In the genomic region with DNA sequence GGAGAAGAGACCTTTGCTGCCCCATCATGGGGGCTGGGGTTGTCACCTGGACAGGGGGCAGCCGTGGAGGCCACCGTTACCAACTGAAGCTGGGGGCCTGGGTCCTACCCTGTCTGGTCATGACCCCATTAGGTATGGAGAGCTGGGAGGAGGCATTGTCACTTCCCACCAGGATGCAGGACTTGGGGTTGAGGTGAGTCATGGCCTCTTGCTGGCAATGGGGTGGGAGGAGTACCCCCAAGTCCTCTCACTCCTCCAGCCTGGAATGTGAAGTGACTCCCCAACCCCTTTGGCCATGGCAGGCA, we compare ENCODE assay signal across 10 cellular contexts. TPM values are rescaled to one million over a fixed set of nuclear protein-coding genes. Genes with fewer than 3 reads are reported as not detected.
DNase-seq lines count a peak whose midpoint lies in the region; ATAC-seq and TF ChIP-seq lines count a peak whose summit lies in the region.
"Had no signal": no experiment of that assay in that cellular context is flagged by ENCODE, and none has a peak within 500 bp of the region (broad histone marks: within the 10 kb centered on the region; RNA-seq: fewer than 3 reads in every experiment).

No MANE protein-coding gene starts in this region.

- 0 out of 2 replicates have a peak, but pooled peaks cover 1% of the 10 kb centered on the region for H4K20me1 ChIP-seq in PC-3 (ENCODE audit: low read length)
- peaks cover 38% of the 10 kb centered on the region for H4K20me1 ChIP-seq in hepatocyte (ENCODE audit: insufficient read depth, poor library complexity, severe bottlenecking)

- H3K4me3 Mint-ChIP-seq in CD8-positive, alpha-beta T cell, result peak overlapping the region; percentile 57
- no peak overlapping the region for H3K4me3 Mint-ChIP-seq in osteocyte (ENCODE audit: unreplicated experiment)

- no peak for TF ChIP-seq CTCF in CD8-positive, alpha-beta T cell (IDR thresholded peaks at IDR 0.05)
- TF ChIP-seq CTCF in PC-3 (conservative IDR thresholded peaks at IDR 0.05; ENCODE audit: low read depth, low read length), result no peak
- no peak for TF ChIP-seq CTCF in colonic mucosa (IDR thresholded peaks at IDR 0.05)
- no peak for TF ChIP-seq CTCF in osteocyte (IDR thresholded peaks at IDR 0.05)
- TF ChIP-seq CTCF in hepatocyte (IDR thresholded peaks at IDR 0.05; ENCODE audit: poor library complexity), result no peak

- H3K9me2 ChIP-seq in PC-3 (replicated peaks; ENCODE audit: low read length), result no peaks in the 10 kb centered on the region
- H3K9me2 ChIP-seq in hepatocyte (replicated peaks; ENCODE audit: insufficient read depth), result no peaks in the 10 kb centered on the region

- no peak overlapping the region for H3K4me3 ChIP-seq in CD8-positive, alpha-beta T cell (ENCODE audit: low read depth, low read length)
- H3K4me3 ChIP-seq in PC-3 (ENCODE audit: low read length), result no peak overlapping the region
- H3K4me3 ChIP-seq in colonic mucosa, result no peak overlapping the region
- no peak overlapping the region for H3K4me3 ChIP-seq in hepatocyte

- no peak overlapping the region for H3K27ac ChIP-seq in CD8-positive, alpha-beta T cell (ENCODE audit: low read depth, low read length)
- no peak overlapping the region for H3K27ac ChIP-seq in PC-3 (ENCODE audit: low read length)
- peak overlapping the region; percentile 1 for H3K27ac ChIP-seq in colonic mucosa
- no peak overlapping the region for H3K27ac ChIP-seq in hepatocyte

- intact Hi-C loops in CD8-positive, alpha-beta T cell (cut with DNase I, micrococcal nuclease), result loop anchor here in 1 of 2 experiments (5.0 kb wide), 1 partner anchor 461 kb away; the partner anchor contains the start of genes C19orf47 and PLD3
- intact Hi-C loops in PC-3 (cut with micrococcal nuclease), result no loop called here
- intact Hi-C loops in colonic mucosa (cut with DNase I), result no loop called here

- H3K9me3 Mint-ChIP-seq in CD8-positive, alpha-beta T cell, result no peaks in the 10 kb centered on the region
- H3K9me3 Mint-ChIP-seq in osteocyte (ENCODE audit: unreplicated experiment), result no peaks in the 10 kb centered on the region

- no peaks in the 10 kb centered on the region for H3F3A ChIP-seq in PC-3 (ENCODE audit: low read length, unreplicated experiment)

- H3K4me2 ChIP-seq in PC-3 (ENCODE audit: low read length) (no peak overlapping the region), hepatocyte (no peak overlapping the region)

- H3K4me1 Mint-ChIP-seq in CD8-positive, alpha-beta T cell (ENCODE audit: low read depth), result peaks cover 84% of the 10 kb centered on the region
- peaks cover 75% of the 10 kb centered on the region for H3K4me1 Mint-ChIP-seq in osteocyte (ENCODE audit: unreplicated experiment)

- peaks cover 81% of the 10 kb centered on the region for H3K4me1 ChIP-seq in CD8-positive, alpha-beta T cell (ENCODE audit: insufficient read depth, low read length)
- H3K4me1 ChIP-seq in PC-3 (ENCODE audit: insufficient read depth, low read length) (peaks cover 7% of the 10 kb centered on the region; the same call in 1 of the 2 replicates), colonic mucosa (peaks cover 33% of the 10 kb centered on the region), hepatocyte (ENCODE audit: insufficient read depth) (peaks cover 60% of the 10 kb centered on the region)

- H3K27me3 ChIP-seq in CD8-positive, alpha-beta T cell (ENCODE audit: insufficient read depth, low read length), result no peaks in the 10 kb centered on the region
- H3K27me3 ChIP-seq in PC-3 (ENCODE audit: low read length) (no peaks in the 10 kb centered on the region), colonic mucosa (no peaks in the 10 kb centered on the region), hepatocyte (no peaks in the 10 kb centered on the region)

- WGBS in hepatocyte (ENCODE audit: low lambda C conversion rate, missing lambda C conversion rate), result 100% methylated on average over 2 of the region's 2 CpGs

- TSS peak; percentile 17 for BruUV-seq in PC-3 (replicated peaks; lab: Mats Ljungman, UMichigan)

- H3K79me2 ChIP-seq in PC-3 (ENCODE audit: low read length) (peaks cover 27% of the 10 kb centered on the region), hepatocyte (peaks cover 49% of the 10 kb centered on the region)

- POLR2A ChIA-PET in CD8-positive, alpha-beta T cell (lab: Charles Lee), result interaction anchor here (1.3 to 6.3 kb wide), 5 partner anchors 10 to 145 kb away, joined by 3 to 61 read pairs (median 7); partner anchors contain the start of genes ACTMAP, EGLN2, RAB4B and SNRPA
- POLR2A ChIA-PET in PC-3 (lab: Charles Lee; ENCODE audit: unreplicated experiment), result interaction anchor here (0.6 kb wide), 1 partner anchor 26 kb away, joined by 4 read pairs; no protein-coding TSS in a partner anchor

- H2AFZ ChIP-seq in PC-3 (ENCODE audit: low read length), result no peak overlapping the region
- no peak overlapping the region for H2AFZ ChIP-seq in hepatocyte

- H3K36me3 ChIP-seq in CD8-positive, alpha-beta T cell (ENCODE audit: insufficient read depth, low read length), result peaks cover 18% of the 10 kb centered on the region
- H3K36me3 ChIP-seq in PC-3 (ENCODE audit: low read depth, low read length), result peaks cover 6% of the 10 kb centered on the region
- peaks cover 6% of the 10 kb centered on the region for H3K36me3 ChIP-seq in colonic mucosa
- H3K36me3 ChIP-seq in hepatocyte (replicated peaks; ENCODE audit: insufficient read depth, low read depth), result no peaks in the 10 kb centered on the region

- no peaks in the 10 kb centered on the region for H3K27me3 Mint-ChIP-seq in CD8-positive, alpha-beta T cell (ENCODE audit: low read depth)
- no peaks in the 10 kb centered on the region for H3K27me3 Mint-ChIP-seq in osteocyte (ENCODE audit: unreplicated experiment)

- no peak for DNase-seq in CD8-positive, alpha-beta T cell
- DNase-seq in PC-3, result no peak
- no peak for DNase-seq in colonic mucosa
- DNase-seq in osteocyte (ENCODE audit: extremely low spot score, unreplicated experiment), result no peak
- no peak for DNase-seq in DMS 273 treated with DMSO at 0.1 percent for 48 hours (lab: John Stamatoyannopoulos, UW)
- DNase-seq in NCI-H2029 (lab: John Stamatoyannopoulos, UW), result no peak
- DNase-seq in hepatocyte (ENCODE audit: low spot score), result no peak
- DNase-seq: NCI-H226; stimulated activated CD4-positive, alpha-beta T cell treated with anti-CD3 and anti-CD28 coated beads, Interleukin-15, amount 100 ng/mL, for 24 hours had no signal

- peak overlapping the region; percentile 99 for H3K27ac Mint-ChIP-seq in CD8-positive, alpha-beta T cell
- peak overlapping the region; percentile 69 for H3K27ac Mint-ChIP-seq in osteocyte (ENCODE audit: unreplicated experiment)

- H3K36me3 Mint-ChIP-seq in CD8-positive, alpha-beta T cell, result peaks cover 33% of the 10 kb centered on the region
- H3K36me3 Mint-ChIP-seq in osteocyte (ENCODE audit: unreplicated experiment), result peaks cover 14% of the 10 kb centered on the region

- ATAC-seq in CD8-positive, alpha-beta T cell, result no peak
- no peak for ATAC-seq in PC-3

- CTCF ChIA-PET in CD8-positive, alpha-beta T cell (lab: Charles Lee), result interaction anchor here (1.5 to 6.1 kb wide), 5 partner anchors 11 to 174 kb away, joined by 3 to 45 read pairs (median 37); no protein-coding TSS in a partner anchor
- CTCF ChIA-PET in PC-3 (lab: Charles Lee), result interaction anchor here (0.7 kb wide), 1 partner anchor 9 kb away, joined by 3 read pairs; the partner anchor contains the start of gene EGLN2

- no peaks in the 10 kb centered on the region for H3K9me3 ChIP-seq in CD8-positive, alpha-beta T cell (ENCODE audit: low read length)
- H3K9me3 ChIP-seq in PC-3 (ENCODE audit: low read length) (no peaks in the 10 kb centered on the region), colonic mucosa (no peaks in the 10 kb centered on the region), hepatocyte (ENCODE audit: low read depth) (no peaks in the 10 kb centered on the region)

- H3K9ac ChIP-seq in PC-3 (ENCODE audit: low read length) (no peak overlapping the region), colonic mucosa (ENCODE audit: low read depth in 2 of 2, low read length in 2 of 2) (no peak overlapping the region)

RNA-seq across cellular contexts. Expression of gene EGLN2, which starts 9.0 kb away (rescaled TPM):
- 100 to 1,000 TPM; 137 to 138 TPM for total RNA-seq in CD8-positive, alpha-beta T cell
- 36.6 and 58.9 TPM in 2 replicates for total RNA-seq in PC-3 (2014; rRNA removed)
- 10 to 100 TPM; 67.3 to 87.8 TPM for total RNA-seq in colonic mucosa
- 94.3 and 104 TPM in 2 replicates for total RNA-seq in osteocyte
- total RNA-seq in hepatocyte, result 84.4 and 88.4 TPM in 2 replicates
- polyA plus RNA-seq in hepatocyte, result 119 and 121 TPM in 2 replicates

RNA-seq across cellular contexts. Expression of gene RAB4B, which starts 29.9 kb away (rescaled TPM):
- 10 to 100 TPM; 19.9 to 21.3 TPM for total RNA-seq in CD8-positive, alpha-beta T cell
- total RNA-seq in PC-3 (2014; rRNA removed) (7.4 and 13.9 TPM in 2 replicates), colonic mucosa (10 to 100 TPM; 42.3 to 53.4 TPM), osteocyte (19.7 and 20.4 TPM in 2 replicates), hepatocyte (20.2 and 29.1 TPM in 2 replicates)
- 49.3 and 60.8 TPM in 2 replicates for polyA plus RNA-seq in hepatocyte

RNA-seq across cellular contexts. Expression of gene MIA, which starts 32.7 kb away (rescaled TPM):
- total RNA-seq in CD8-positive, alpha-beta T cell, result not detected
- total RNA-seq in PC-3 (2014; rRNA removed) (1.4 TPM in 1 of 2 replicates, not detected in the other), colonic mucosa (1 to 10 TPM; 1.0 to 3.6 TPM), osteocyte (2.0 TPM in 1 of 2 replicates, not detected in the other), hepatocyte (0.88 TPM in 1 of 2 replicates, not detected in the other)
- polyA plus RNA-seq in hepatocyte, result 0.86 and 2.0 TPM in 2 replicates

RNA-seq across cellular contexts. Expression of gene CYP2A6, which starts 42.3 kb away (rescaled TPM):
- total RNA-seq in CD8-positive, alpha-beta T cell, result not detected
- total RNA-seq in PC-3 (2014; rRNA removed) (not detected in 2 replicates), colonic mucosa (1 to 10 TPM in 1 of 2 donors, not detected in 1; 1.4 TPM), osteocyte (not detected in 2 replicates), hepatocyte (1.1 and 1.4 TPM in 2 replicates)
- polyA plus RNA-seq in hepatocyte, result 0.50 and 1.7 TPM in 2 replicates
- polyA plus RNA-seq: keratinocyte had no signal

RNA-seq across cellular contexts. Expression of gene SNRPA, which starts 57.0 kb away (rescaled TPM):
- 10 to 100 TPM; 68.3 to 88.2 TPM for total RNA-seq in CD8-positive, alpha-beta T cell
- total RNA-seq in PC-3 (2014; rRNA removed), result 207 and 243 TPM in 2 replicates
- total RNA-seq in colonic mucosa, result 100 to 1,000 TPM in 1 of 2 donors, 10 to 100 TPM in 1; 56.0 to 126 TPM
- 48.0 and 53.2 TPM in 2 replicates for total RNA-seq in osteocyte
- 25.1 and 33.2 TPM in 2 replicates for total RNA-seq in hepatocyte
- polyA plus RNA-seq in hepatocyte, result 86.9 and 95.0 TPM in 2 replicates
